Comparison of ENCODE assay signal across 1 cellular context in genomic region chr16:89052191-89052787, GRCh38.
TF ChIP-seq lines count a peak whose summit lies in the region.

No MANE protein-coding gene starts in this region.

TF ChIP-seq in HCT116, 20 proteins besides CTCF, POLR2A, EP300 and RAD21 (continued from another document):
- TF ChIP-seq YY1 (IDR thresholded peaks at IDR 0.05; ENCODE audit: extremely low read depth, insufficient replicate concordance, low read depth, low read length) (no peak), ZNF274 (IDR thresholded peaks at IDR 0.05; ENCODE audit: low read depth, low read length) (no peak), POLR2AphosphoS5 (IDR thresholded peaks at IDR 0.05; ENCODE audit: low read depth, low read length) (no peak), ZBTB33 (IDR thresholded peaks at IDR 0.05; ENCODE audit: extremely low read depth, insufficient replicate concordance, low read length) (no peak), TCF7L2 (IDR thresholded peaks at IDR 0.05; ENCODE audit: borderline replicate concordance, extremely low read depth, insufficient read depth, insufficient read length) (no peak), ZFX (IDR thresholded peaks at IDR 0.05) (peak; percentile 54; the same call in 1 of the 2 replicates)
